In the genomic region with DNA sequence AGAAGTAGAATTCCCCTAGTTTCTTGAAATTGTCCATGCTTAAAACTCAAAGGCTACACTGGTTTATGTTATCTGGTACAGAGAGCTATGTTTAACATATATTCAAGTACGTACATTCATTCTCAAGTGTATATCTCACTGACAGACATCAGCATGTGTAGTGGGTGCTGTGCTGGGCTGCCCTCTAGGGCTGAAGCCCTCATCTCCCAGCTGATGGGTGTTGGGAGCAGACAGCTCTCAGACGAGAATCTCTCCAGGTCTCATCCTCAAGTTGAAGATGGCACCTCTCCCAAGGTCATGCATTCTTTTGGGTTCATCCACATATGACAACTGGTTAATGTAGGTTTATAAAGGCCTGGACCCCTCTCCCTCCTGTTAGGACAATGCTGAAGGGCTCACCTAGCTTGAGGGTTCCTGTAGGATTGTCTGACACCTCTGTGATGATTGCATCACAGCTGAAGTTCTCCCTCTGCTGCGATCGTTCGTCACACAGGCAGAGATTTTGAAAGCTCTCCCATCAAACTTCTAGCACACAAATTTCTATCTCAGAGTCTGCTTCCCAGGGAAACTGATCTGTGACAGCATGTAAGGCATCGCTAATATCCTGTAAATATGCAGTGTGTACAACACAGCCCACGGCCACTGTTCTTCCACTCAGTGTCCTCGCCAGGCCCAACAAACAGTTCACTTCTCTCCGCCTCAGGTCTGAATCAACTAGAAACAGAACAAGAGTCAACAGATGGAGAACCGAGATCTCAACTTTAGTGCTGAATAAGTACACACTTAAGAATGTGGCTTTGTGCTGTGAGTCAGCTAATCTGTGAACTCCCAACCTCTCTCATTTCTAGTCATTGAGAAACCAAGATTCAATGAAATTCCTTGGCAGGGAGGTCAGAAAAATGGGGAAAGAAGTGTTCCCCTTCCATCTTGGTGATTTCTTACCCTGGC, we compare ENCODE assay signal across 11 cellular contexts. TPM values are rescaled to one million over a fixed set of nuclear protein-coding genes. Genes with fewer than 3 reads are reported as not detected.
DNase-seq lines count a peak whose midpoint lies in the region; ATAC-seq and TF ChIP-seq lines count a peak whose summit lies in the region.
"Had no signal": no experiment of that assay in that cellular context is flagged by ENCODE, and none has a peak within 500 bp of the region (broad histone marks: within the 10 kb centered on the region; RNA-seq: fewer than 3 reads in every experiment).

No MANE protein-coding gene starts in this region.

- TF ChIP-seq CTCF in KMS-11 (conservative IDR thresholded peaks at IDR 0.05; ENCODE audit: low read depth, low read length) (no peak), psoas muscle (IDR thresholded peaks at IDR 0.05) (no peak), gastroesophageal sphincter (IDR thresholded peaks at IDR 0.05) (no peak), esophagus squamous epithelium (IDR thresholded peaks at IDR 0.05) (no peak)

- ATAC-seq in GM18520 (IDR thresholded peaks at IDR 0.05; ENCODE audit: unreplicated experiment), result peak; percentile 65
- peak; percentile 39 to 59 (median 46) for ATAC-seq in psoas muscle
- ATAC-seq in gastroesophageal sphincter, result no peak

- H3K79me2 ChIP-seq in KMS-11 (ENCODE audit: insufficient read depth, low read depth), result no peaks in the 10 kb centered on the region

- H3K9ac ChIP-seq in KMS-11, result no peak overlapping the region

- H3K9me3 ChIP-seq in psoas muscle (no peaks in the 10 kb centered on the region), gastroesophageal sphincter (peaks cover 0 to 7% (median 0%) of the 10 kb centered on the region in 3 donors), esophagus squamous epithelium (no peaks in the 10 kb centered on the region)
- H3K9me3 ChIP-seq: ovary had no signal

- WGBS in psoas muscle, 3 donors, result 73 to 89% (median 77%) methylated on average over 10 of the region's 10 CpGs
- 85 to 98% methylated on average over 7 to 9 of the region's 10 CpGs for WGBS in gastroesophageal sphincter (ENCODE audit: low coverage in 1 of 2), 2 donors
- WGBS in esophagus squamous epithelium, 2 donors, result 80 to 81% methylated on average over 7 to 10 of the region's 10 CpGs

- H3K4me2 ChIP-seq in KMS-11, result no peak overlapping the region; the same call in 1 of the 2 replicates

- DNase-seq in dermis blood vessel endothelial cell, result peak; percentile 46
- DNase-seq in psoas muscle, result no peak
- no peak for DNase-seq in esophagus squamous epithelium (lab: John Stamatoyannopoulos, UW)
- DNase-seq in stimulated activated CD4-positive, alpha-beta T cell treated with anti-CD3 and anti-CD28 coated beads, Interleukin-12 subunit alpha, Interleukin-12 subunit beta, amount 100 ng/mL, for 4 hours, result no peak
- no peak for DNase-seq in NCI-H1694 (lab: John Stamatoyannopoulos, UW)
- DNase-seq: activated CD8-positive, alpha-beta memory T cell treated with anti-CD3 and anti-CD28 coated beads, Interleukin-2, amount 50 U/mL, for 4 hours; NK-92 treated with Interleukin-12 subunit alpha and Interleukin-12 subunit beta, amount 100 ng/mL, for 24 hours; ovary had no signal

- H3K27me3 ChIP-seq in KMS-11 (ENCODE audit: insufficient read depth, low read depth), result no peaks in the 10 kb centered on the region
- no peaks in the 10 kb centered on the region for H3K27me3 ChIP-seq in psoas muscle (ENCODE audit: insufficient read depth in 3 of 3, low read length in 2 of 3)
- no peaks in the 10 kb centered on the region for H3K27me3 ChIP-seq in gastroesophageal sphincter
- no peaks in the 10 kb centered on the region for H3K27me3 ChIP-seq in esophagus squamous epithelium
- H3K27me3 ChIP-seq: ovary had no signal

- TF ChIP-seq EP300 in gastroesophageal sphincter (IDR thresholded peaks at IDR 0.05), result no peak

- intact Hi-C loops in psoas muscle (cut with DNase I) (loop anchor here (5.0 kb wide), 3 partner anchors 37 to 222 kb away; a partner anchor contains a TSS), esophagus squamous epithelium (cut with DNase I) (no loop called here)

- no peaks in the 10 kb centered on the region for H4K20me1 ChIP-seq in KMS-11 (ENCODE audit: insufficient read depth)

- H3K27ac ChIP-seq in KMS-11, result peak overlapping the region; percentile 15; the same call in 1 of the 2 replicates
- H3K27ac ChIP-seq in psoas muscle, result peak overlapping the region; percentile 26
- H3K27ac ChIP-seq in gastroesophageal sphincter, result no peak overlapping the region
- H3K27ac ChIP-seq in esophagus squamous epithelium, result no peak overlapping the region
- H3K27ac ChIP-seq: ovary had no signal

- H2AFZ ChIP-seq in KMS-11 (ENCODE audit: low read depth), result no peak overlapping the region

- H3K36me3 ChIP-seq in KMS-11 (ENCODE audit: insufficient read depth), result no peaks in the 10 kb centered on the region
- peaks cover 0 to 11% of the 10 kb centered on the region in 2 donors for H3K36me3 ChIP-seq in psoas muscle (ENCODE audit: insufficient read depth in 1 of 2, low read depth in 1 of 2)
- peaks cover 0 to 68% of the 10 kb centered on the region in 2 donors for H3K36me3 ChIP-seq in gastroesophageal sphincter
- H3K36me3 ChIP-seq in esophagus squamous epithelium, result peaks cover 0 to 69% (median 0%) of the 10 kb centered on the region in 3 donors
- H3K36me3 ChIP-seq: ovary had no signal

- TF ChIP-seq POLR2A in gastroesophageal sphincter (IDR thresholded peaks at IDR 0.05), result no peak
- no peak for TF ChIP-seq POLR2A in esophagus squamous epithelium (IDR thresholded peaks at IDR 0.05)

- peaks cover 16% of the 10 kb centered on the region for H3K4me1 ChIP-seq in KMS-11 (ENCODE audit: low read depth, poor library complexity, severe bottlenecking)
- peaks cover 41% of the 10 kb centered on the region for H3K4me1 ChIP-seq in psoas muscle
- H3K4me1 ChIP-seq in gastroesophageal sphincter, result no peaks in the 10 kb centered on the region
- peaks cover 0 to 16% (median 3%) of the 10 kb centered on the region in 3 donors for H3K4me1 ChIP-seq in esophagus squamous epithelium

- H3K4me3 ChIP-seq in KMS-11 (IDR thresholded peaks at IDR 0.05; ENCODE audit: insufficient read depth, low read depth, low read length) (no peak overlapping the region), psoas muscle (no peak overlapping the region), gastroesophageal sphincter (no peak overlapping the region), esophagus squamous epithelium (no peak overlapping the region)
- H3K4me3 ChIP-seq: ovary had no signal

RNA-seq across cellular contexts. Expression of a gene that starts 43.2 kb away (rescaled TPM):
- 20.3 and 34.7 TPM in 2 replicates for total RNA-seq in dermis blood vessel endothelial cell
- total RNA-seq in psoas muscle, result 10 to 100 TPM; 44.7 to 67.0 (median 55.0) TPM
- polyA plus RNA-seq in psoas muscle, result 10 to 100 TPM; 31.4 to 66.8 (median 45.7) TPM
- total RNA-seq in gastroesophageal sphincter, result 10 to 100 TPM; 13.9 to 19.8 (median 17.4) TPM
- 10 to 100 TPM; 11.9 to 28.0 (median 19.6) TPM for total RNA-seq in esophagus squamous epithelium

Comparison
In these comparisons a context has a peak if more than half of its experiments do, and no peak if none do; other contexts are left out.
1. H3K27ac ChIP-seq: peak in KMS-11 (single experiment) and psoas muscle (single experiment); none in gastroesophageal sphincter (0 of 4) and esophagus squamous epithelium (0 of 4).